Comparison of ENCODE assay signal across 12 cellular contexts in genomic region chr1:206064001-206064400, GRCh38. TPM values are rescaled to one million over a fixed set of nuclear protein-coding genes. Genes with fewer than 3 reads are reported as not detected.
DNase-seq lines count a peak whose midpoint lies in the region; TF ChIP-seq lines count a peak whose summit lies in the region.
"Not testable (repeated sequence)": the region's sequence is repeated elsewhere in the genome, so short reads cannot be mapped to it uniquely, and the experiment has no call there.
"Had no signal": no experiment of that assay in that cellular context is flagged by ENCODE, and none has a peak within 500 bp of the region (broad histone marks: within the 10 kb centered on the region; RNA-seq: fewer than 3 reads in every experiment).

No MANE protein-coding gene starts in this region.

- H3K79me2 ChIP-seq in OCI-LY3 (ENCODE audit: low read length): peaks cover 84% of the 10 kb centered on the region

- not testable (repeated sequence) for DNase-seq in Calu3

- not testable (repeated sequence) for BruUV-seq in Calu3 (replicated peaks; lab: Mats Ljungman, UMichigan)

- H3K27ac ChIP-seq in OCI-LY3 (ENCODE audit: low read length): peak overlapping the region; percentile 94

- H3K36me3 ChIP-seq in OCI-LY3 (replicated peaks; ENCODE audit: low read depth, low read length): peaks cover 69% of the 10 kb centered on the region

- TF ChIP-seq CTCF in Calu3 (IDR thresholded peaks at IDR 0.05; ENCODE audit: unreplicated experiment); OCI-LY3 (IDR thresholded peaks at IDR 0.05; ENCODE audit: low read depth, low read length): not testable (repeated sequence)

- H3K27me3 Mint-ChIP-seq in Calu3 (ENCODE audit: unreplicated experiment): not testable (repeated sequence)

- peaks cover 66% of the 10 kb centered on the region for H4K20me1 ChIP-seq in OCI-LY3 (ENCODE audit: insufficient read depth, low read length)

- not testable (repeated sequence) for H3K9ac ChIP-seq in OCI-LY3 (ENCODE audit: low read length)

- not testable (repeated sequence) for H2AFZ ChIP-seq in OCI-LY3 (ENCODE audit: low read depth, low read length)

- not testable (repeated sequence) for H3K4me2 ChIP-seq in OCI-LY3 (ENCODE audit: low read length)

- intact Hi-C loops in Calu3 (cut with micrococcal nuclease; ENCODE audit: unreplicated experiment): not testable (repeated sequence)

- not testable (repeated sequence) for H3K27me3 ChIP-seq in OCI-LY3 (ENCODE audit: low read depth, low read length)

- peaks cover 82% of the 10 kb centered on the region for H3K4me1 ChIP-seq in OCI-LY3 (ENCODE audit: low read length)

- CTCF ChIA-PET in Calu3 (lab: Charles Lee): not testable (repeated sequence)

- H3K9me3 ChIP-seq in OCI-LY3 (ENCODE audit: insufficient read depth, low read length): not testable (repeated sequence)

- peaks cover 95% of the 10 kb centered on the region for H3K36me3 Mint-ChIP-seq in Calu3 (ENCODE audit: insufficient read depth, unreplicated experiment)

- peak overlapping the region; percentile 64 for H3K4me3 Mint-ChIP-seq in Calu3 (ENCODE audit: low read depth, unreplicated experiment)

- H3K9me3 Mint-ChIP-seq in Calu3 (ENCODE audit: low read depth, unreplicated experiment): not testable (repeated sequence)

- peak overlapping the region; percentile 90 for H3K27ac Mint-ChIP-seq in Calu3 (ENCODE audit: unreplicated experiment)

- not testable (repeated sequence) for H3K4me3 ChIP-seq in OCI-LY3 (ENCODE audit: low read length)

- peaks cover 79% of the 10 kb centered on the region for H3K4me1 Mint-ChIP-seq in Calu3 (ENCODE audit: low read depth, unreplicated experiment)

RNA-seq across cellular contexts. Expression of gene RHEX, which starts 11.0 kb away (rescaled TPM):
- 75.1 and 88.9 TPM in 2 replicates for total RNA-seq in Calu3 (2022)
- total RNA-seq: A172; A673; Caco-2; CD4-positive, alpha-beta T cell; CD4-positive, CD25-positive, alpha-beta regulatory T cell; CD8-positive, alpha-beta memory T cell; CD8-positive, alpha-beta T cell; Daoy had no signal

RNA-seq across cellular contexts. Expression of gene CTSE, which starts 40.3 kb away (rescaled TPM):
- 425 and 457 TPM in 2 replicates for total RNA-seq in Calu3 (2022)
- total RNA-seq: A172; B cell; CD4-positive, alpha-beta memory T cell; CD4-positive, alpha-beta T cell; CD4-positive, CD25-positive, alpha-beta regulatory T cell; CD8-positive, alpha-beta memory T cell; CD8-positive, alpha-beta T cell; Daoy had no signal

RNA-seq across cellular contexts. Expression of gene AVPR1B, which starts 53.2 kb away (rescaled TPM):
- not detected in 2 replicates for total RNA-seq in Calu3 (2022)
- total RNA-seq: A172; A673; Caco-2; CD4-positive, alpha-beta memory T cell; CD4-positive, alpha-beta T cell; CD4-positive, CD25-positive, alpha-beta regulatory T cell; CD8-positive, alpha-beta memory T cell; CD8-positive, alpha-beta T cell; Daoy had no signal
